1 cellular context compared by ENCODE assay signal in genomic region chr12:109495012-109495411, GRCh38.
TF ChIP-seq lines count a peak whose summit lies in the region.

No MANE protein-coding gene starts in this region.

TF ChIP-seq in HepG2, 621 proteins besides CTCF, POLR2A, EP300 and RAD21:
- TF ChIP-seq ELF4 (CRISPR knock-in tag; IDR thresholded peaks at IDR 0.05; ENCODE audit: borderline replicate concordance), result no peak
- TF ChIP-seq PBX3 (CRISPR knock-in tag; IDR thresholded peaks at IDR 0.05; ENCODE audit: borderline replicate concordance), result no peak
- TF ChIP-seq YEATS4 (CRISPR knock-in tag; IDR thresholded peaks at IDR 0.05; ENCODE audit: borderline replicate concordance), result no peak
